ENCODE assay signal across 16 cellular contexts in genomic region chr2:86825728-86826386, GRCh38. TPM values are rescaled to one million over a fixed set of nuclear protein-coding genes. Genes with fewer than 3 reads are reported as not detected.
A peak's percentile ranks its signal among the peaks of the same experiment; 100 is the strongest.
DNase-seq lines count a peak whose midpoint lies in the region; ATAC-seq and TF ChIP-seq lines count a peak whose summit lies in the region.
"Had no signal": no experiment of that assay in that cellular context is flagged by ENCODE, and none has a peak within 500 bp of the region (broad histone marks: within the 10 kb centered on the region; RNA-seq: fewer than 3 reads in every experiment).

No MANE protein-coding gene starts in this region.

- H3K27ac Mint-ChIP-seq in CD4-positive, CD25-positive, alpha-beta regulatory T cell: peak overlapping the region; percentile 6 to 20 (median 16)
- H3K27ac Mint-ChIP-seq in activated T-cell treated with anti-CD3 and anti-CD28 coated beads, Interleukin-2, amount 50 U/mL, for 24 hours: peak overlapping the region; percentile 90
- H3K27ac Mint-ChIP-seq: B cell, progenitor cell of endocrine pancreas had no signal

- H3K9me3 Mint-ChIP-seq in CD4-positive, CD25-positive, alpha-beta regulatory T cell: peaks cover 0 to 6% (median 0%) of the 10 kb centered on the region in 7 donors
- peaks cover 5% of the 10 kb centered on the region for H3K9me3 Mint-ChIP-seq in activated T-cell treated with anti-CD3 and anti-CD28 coated beads, Interleukin-2, amount 50 U/mL, for 24 hours

- no peaks in the 10 kb centered on the region for H3K4me1 ChIP-seq in CD4-positive, CD25-positive, alpha-beta regulatory T cell (ENCODE audit: control insufficient read depth, insufficient read depth, low read length, poor library complexity, severe bottlenecking)
- H3K4me1 ChIP-seq in lower lobe of right lung (no peaks in the 10 kb centered on the region), tibial artery (no peaks in the 10 kb centered on the region)
- H3K4me1 ChIP-seq: foreskin keratinocyte had no signal

- H3K27me3 Mint-ChIP-seq in CD4-positive, CD25-positive, alpha-beta regulatory T cell: peaks cover 51% of the 10 kb centered on the region
- peaks cover 14% of the 10 kb centered on the region for H3K27me3 Mint-ChIP-seq in activated T-cell treated with anti-CD3 and anti-CD28 coated beads, Interleukin-2, amount 50 U/mL, for 24 hours

- H3K4me3 Mint-ChIP-seq in CD4-positive, CD25-positive, alpha-beta regulatory T cell: peak overlapping the region in 3 of 4 donors; percentile 8 to 81 (median 80)
- H3K4me3 Mint-ChIP-seq in activated T-cell treated with anti-CD3 and anti-CD28 coated beads, Interleukin-2, amount 50 U/mL, for 24 hours: peak overlapping the region; percentile 72
- H3K4me3 Mint-ChIP-seq: B cell had no signal

- TF ChIP-seq CTCF in lower lobe of right lung (IDR thresholded peaks at IDR 0.05) (no peak), tibial artery (IDR thresholded peaks at IDR 0.05) (no peak)

- no peak overlapping the region for H3K4me3 ChIP-seq in CD4-positive, CD25-positive, alpha-beta regulatory T cell (ENCODE audit: low read depth, low read length)
- H3K4me3 ChIP-seq in lower lobe of right lung (no peak overlapping the region), tibial artery (no peak overlapping the region)

- H3K27me3 ChIP-seq in CD4-positive, CD25-positive, alpha-beta regulatory T cell (ENCODE audit: control insufficient read depth, insufficient read depth, low read length): peaks cover 2% of the 10 kb centered on the region
- H3K27me3 ChIP-seq in lower lobe of right lung (ENCODE audit: low read depth) (no peaks in the 10 kb centered on the region), tibial artery (no peaks in the 10 kb centered on the region)
- H3K27me3 ChIP-seq: brain microvascular endothelial cell, foreskin keratinocyte had no signal

- DNase-seq in CD4-positive, CD25-positive, alpha-beta regulatory T cell: peak in 2 of 3 donors; percentile 44 to 81
- DNase-seq in activated T-cell treated with anti-CD3 and anti-CD28 coated beads, Interleukin-2, amount 50 U/mL, for 24 hours: peak; percentile 66
- no peak for DNase-seq in lower lobe of right lung
- no peak for DNase-seq in tibial artery
- DNase-seq in NCI-H1048 (lab: John Stamatoyannopoulos, UW): no peak
- DNase-seq: brain microvascular endothelial cell; effector memory CD4-positive, alpha-beta T cell; foreskin keratinocyte; NCI-H1092 treated with DMSO at 0.1 percent for 48 hours; NCI-H524 treated with DMSO at 0.1 percent for 48 hours had no signal

- H3K4me1 Mint-ChIP-seq in CD4-positive, CD25-positive, alpha-beta regulatory T cell: peaks cover 0 to 17% (median 10%) of the 10 kb centered on the region in 4 donors
- peaks cover 81% of the 10 kb centered on the region for H3K4me1 Mint-ChIP-seq in activated T-cell treated with anti-CD3 and anti-CD28 coated beads, Interleukin-2, amount 50 U/mL, for 24 hours (ENCODE audit: low read depth)
- H3K4me1 Mint-ChIP-seq: B cell had no signal

- no peak overlapping the region for H3K27ac ChIP-seq in CD4-positive, CD25-positive, alpha-beta regulatory T cell (ENCODE audit: insufficient read depth, low read length, poor library complexity, severe bottlenecking)
- H3K27ac ChIP-seq in KOPT-K1 (ENCODE audit: low read depth, low read length, poor library complexity, severe bottlenecking) (peak overlapping the region; percentile 95), lower lobe of right lung (no peak overlapping the region), tibial artery (no peak overlapping the region)
- H3K27ac ChIP-seq: brain microvascular endothelial cell, foreskin keratinocyte had no signal

- H3K36me3 ChIP-seq in CD4-positive, CD25-positive, alpha-beta regulatory T cell (ENCODE audit: control insufficient read depth, insufficient read depth, low read length): no peaks in the 10 kb centered on the region
- H3K36me3 ChIP-seq in KOPT-K1 (ENCODE audit: insufficient read depth, low read length): no peaks in the 10 kb centered on the region
- H3K36me3 ChIP-seq in lower lobe of right lung: no peaks in the 10 kb centered on the region
- H3K36me3 ChIP-seq in tibial artery: no peaks in the 10 kb centered on the region
- H3K36me3 ChIP-seq: brain microvascular endothelial cell had no signal

- intact Hi-C loops in lower lobe of right lung (cut with DNase I) (no loop called here), tibial artery (cut with DNase I; ENCODE audit: low total_unique reads) (no loop called here)

- peak; percentile 78 to 80 for ATAC-seq in CD4-positive, CD25-positive, alpha-beta regulatory T cell (ENCODE audit: low read depth in 2 of 2)
- ATAC-seq in lower lobe of right lung: peak; percentile 54 to 60
- no peak for ATAC-seq in HG03135 (IDR thresholded peaks at IDR 0.05; ENCODE audit: unreplicated experiment)
- ATAC-seq in GM21576 (IDR thresholded peaks at IDR 0.05; ENCODE audit: unreplicated experiment): no peak
- ATAC-seq: foreskin keratinocyte had no signal

- peaks cover 0 to 2% of the 10 kb centered on the region in 2 experiments for H3K9me3 ChIP-seq in CD4-positive, CD25-positive, alpha-beta regulatory T cell (ENCODE audit: control insufficient read depth in 2 of 2, low read length in 2 of 2)
- H3K9me3 ChIP-seq in KOPT-K1 (ENCODE audit: insufficient read depth, low read length, poor library complexity, severe bottlenecking) (peaks cover 5% of the 10 kb centered on the region), lower lobe of right lung (peaks cover 9% of the 10 kb centered on the region), tibial artery (peaks cover 0 to 14% (median 4%) of the 10 kb centered on the region in 3 donors)

- H3K36me3 Mint-ChIP-seq in CD4-positive, CD25-positive, alpha-beta regulatory T cell: no peaks in the 10 kb centered on the region
- no peaks in the 10 kb centered on the region for H3K36me3 Mint-ChIP-seq in activated T-cell treated with anti-CD3 and anti-CD28 coated beads, Interleukin-2, amount 50 U/mL, for 24 hours (ENCODE audit: low read depth)

RNA-seq across cellular contexts. Expression of gene CD8A, which starts 35.1 kb away (rescaled TPM):
- not detected for total RNA-seq in CD4-positive, CD25-positive, alpha-beta regulatory T cell
- polyA plus RNA-seq in CD4-positive, CD25-positive, alpha-beta regulatory T cell: 1 to 10 TPM in 1 of 4 donors, under 1 TPM in 3; 0.24 to 1.8 (median 0.57) TPM
- 5.5 TPM for total RNA-seq in lower lobe of right lung
- total RNA-seq: RPMI7951 had no signal

RNA-seq across cellular contexts. Expression of gene CD8B, which starts 35.8 kb away (rescaled TPM):
- total RNA-seq in CD4-positive, CD25-positive, alpha-beta regulatory T cell: 0.62 TPM
- polyA plus RNA-seq in CD4-positive, CD25-positive, alpha-beta regulatory T cell: 1 to 10 TPM; 2.6 to 4.9 (median 3.2) TPM
- 1.5 TPM for total RNA-seq in lower lobe of right lung
- total RNA-seq: B cell, foreskin keratinocyte, progenitor cell of endocrine pancreas, RPMI7951 had no signal
- polyA plus RNA-seq: foreskin keratinocyte had no signal

Comparison
In these comparisons a context has a peak if more than half of its experiments do, and no peak if none do; other contexts are left out.
1. ATAC-seq: peak in CD4-positive, CD25-positive, alpha-beta regulatory T cell (2 of 2) and lower lobe of right lung (2 of 2); none in HG03135 (single experiment) and GM21576 (single experiment).
2. DNase-seq: peak in CD4-positive, CD25-positive, alpha-beta regulatory T cell (2 of 3) and activated T-cell treated with anti-CD3 and anti-CD28 coated beads, Interleukin-2, amount 50 U/mL, for 24 hours (single experiment); none in lower lobe of right lung (single experiment), tibial artery (0 of 2) and NCI-H1048 (single experiment).